ENCODE assay signal across 8 cellular contexts in the genomic region with DNA sequence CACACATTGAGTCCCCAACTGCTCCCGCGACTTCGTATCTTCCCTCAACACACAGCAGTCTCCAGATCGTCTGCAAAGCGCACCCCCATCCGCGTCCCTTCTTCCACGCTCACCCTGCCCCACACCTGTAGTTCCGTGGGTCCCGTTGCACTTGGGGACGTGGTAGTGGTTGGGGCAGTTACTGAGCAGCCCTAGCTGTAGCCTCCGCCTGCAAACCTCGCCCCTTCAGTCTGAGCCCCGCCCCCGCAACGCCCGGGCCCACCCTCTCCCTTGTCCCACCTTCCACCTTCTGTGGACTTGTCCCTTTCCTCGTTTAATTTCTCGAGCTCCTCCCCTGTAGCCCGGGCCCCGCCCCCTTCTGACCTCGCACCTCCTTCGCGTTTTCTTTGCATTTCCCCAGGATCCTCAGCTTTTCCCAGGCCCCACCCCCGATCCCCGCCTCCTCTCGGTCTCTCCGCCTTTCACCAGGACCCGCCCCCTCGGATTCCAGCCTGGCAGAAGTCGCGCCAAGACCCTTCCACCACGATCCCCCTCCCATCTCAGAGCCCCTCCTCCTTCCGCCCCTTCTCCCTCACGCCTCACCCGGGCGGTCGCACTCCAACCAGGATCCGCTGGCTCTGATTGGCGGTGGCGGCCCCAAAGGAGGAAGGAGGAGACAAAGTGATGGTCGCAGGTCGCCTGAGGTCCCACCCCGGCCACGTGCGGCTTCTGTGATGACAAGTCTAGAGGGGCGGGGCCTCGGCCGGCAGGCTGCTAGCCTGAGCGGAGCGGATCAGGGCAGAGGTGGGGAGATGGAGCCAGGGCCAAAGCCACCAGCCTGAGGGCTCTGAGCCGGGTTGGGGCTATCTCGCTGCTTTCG. TPM values are rescaled to one million over a fixed set of nuclear protein-coding genes. Genes with fewer than 3 reads are reported as not detected.
DNase-seq lines count a peak whose midpoint lies in the region; ATAC-seq and TF ChIP-seq lines count a peak whose summit lies in the region.

A gene with protein sequence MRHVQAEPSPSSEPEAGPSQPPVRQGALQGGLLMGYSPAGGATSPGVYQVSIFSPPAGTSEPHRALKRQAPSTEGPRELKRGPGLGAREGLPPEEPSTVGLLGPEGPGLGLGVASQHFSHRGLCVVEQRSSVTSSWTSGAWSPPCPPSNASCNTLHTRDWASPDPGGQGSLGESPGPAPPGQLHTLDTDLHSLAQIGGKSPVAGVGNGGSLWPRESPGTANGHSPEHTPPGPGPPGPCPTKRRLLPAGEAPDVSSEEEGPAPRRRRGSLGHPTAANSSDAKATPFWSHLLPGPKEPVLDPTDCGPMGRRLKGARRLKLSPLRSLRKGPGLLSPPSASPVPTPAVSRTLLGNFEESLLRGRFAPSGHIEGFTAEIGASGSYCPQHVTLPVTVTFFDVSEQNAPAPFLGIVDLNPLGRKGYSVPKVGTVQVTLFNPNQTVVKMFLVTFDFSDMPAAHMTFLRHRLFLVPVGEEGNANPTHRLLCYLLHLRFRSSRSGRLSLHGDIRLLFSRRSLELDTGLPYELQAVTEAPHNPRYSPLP (minus strand): TSS at position 183 of the 859 bp plus-strand sequence. CDS start 7,588 bp downstream, outside the sequence.

- H3K27me3 Mint-ChIP-seq in T-helper 1 cell treated with Interleukin-12 subunit alpha and Interleukin-12 subunit beta and Interleukin-4 antibody, amounts not matched to agents 30 μg/mL and 1 μg/mL, for 36 hours (ENCODE audit: low read depth): no peaks in the 10 kb centered on the region

- H3K27ac ChIP-seq in left ventricle myocardium inferior (replicated peaks) (peak within 1 kb of the TSS; percentile 95), prostate gland (peak within 1 kb of the TSS; percentile 87 to 89), urinary bladder (ENCODE audit: low read depth) (peak within 1 kb of the TSS; percentile 81)

- H3K4me1 ChIP-seq in left ventricle myocardium inferior: peaks cover 58% of the 10 kb centered on the region
- H3K4me1 ChIP-seq in prostate gland (replicated peaks): peaks cover 15% of the 10 kb centered on the region
- H3K4me1 ChIP-seq in urinary bladder (ENCODE audit: insufficient read depth): no peaks in the 10 kb centered on the region

- H3K4me3 Mint-ChIP-seq in T-helper 1 cell treated with Interleukin-12 subunit alpha and Interleukin-12 subunit beta and Interleukin-4 antibody, amounts not matched to agents 30 μg/mL and 1 μg/mL, for 36 hours: peak within 1 kb of the TSS; percentile 99

- H3K27ac Mint-ChIP-seq in T-helper 1 cell treated with Interleukin-12 subunit alpha and Interleukin-12 subunit beta and Interleukin-4 antibody, amounts not matched to agents 30 μg/mL and 1 μg/mL, for 36 hours: peak within 1 kb of the TSS; percentile 95

- peaks cover 4% of the 10 kb centered on the region for H3K36me3 Mint-ChIP-seq in T-helper 1 cell treated with Interleukin-12 subunit alpha and Interleukin-12 subunit beta and Interleukin-4 antibody, amounts not matched to agents 30 μg/mL and 1 μg/mL, for 36 hours (ENCODE audit: low read depth)

- peaks cover 47% of the 10 kb centered on the region for H3K4me1 Mint-ChIP-seq in T-helper 1 cell treated with Interleukin-12 subunit alpha and Interleukin-12 subunit beta and Interleukin-4 antibody, amounts not matched to agents 30 μg/mL and 1 μg/mL, for 36 hours (ENCODE audit: low read depth)

- H3K9me3 ChIP-seq in left ventricle myocardium inferior (replicated peaks): no peaks in the 10 kb centered on the region
- H3K9me3 ChIP-seq in prostate gland: no peaks in the 10 kb centered on the region

- 1% methylated on average over 54 of the region's 54 CpGs for WGBS in prostate gland
- WGBS in urinary bladder: under 1% methylated on average over 54 of the region's 54 CpGs

- peak; percentile 94 for TF ChIP-seq POLR2A in prostate gland (IDR thresholded peaks at IDR 0.05)

- in situ Hi-C loops in GM13977 (cut with MboI; ENCODE audit: low pct_unique_long_range_greater_than_20kb, low sequenced_read_pairs, unreplicated experiment): no loop called here

- intact Hi-C loops in left ventricle myocardium inferior (cut with micrococcal nuclease): loop anchor here (5.0 to 10.0 kb wide), 3 partner anchors 46 to 361 kb away; a partner anchor contains a TSS
- intact Hi-C loops in prostate gland (cut with DNase I): loop anchor here (2.0 to 10.0 kb wide), 5 partner anchors 49 to 619 kb away; a partner anchor contains a TSS

- H3K4me3 ChIP-seq in left ventricle myocardium inferior (peak within 1 kb of the TSS; percentile 74), prostate gland (peak within 1 kb of the TSS; percentile 45 to 49), urinary bladder (ENCODE audit: low read depth, low read length) (peak within 1 kb of the TSS; percentile 42)

- H3K36me3 ChIP-seq in left ventricle myocardium inferior (no peaks in the 10 kb centered on the region), prostate gland (no peaks in the 10 kb centered on the region), urinary bladder (ENCODE audit: insufficient read depth) (no peaks in the 10 kb centered on the region)

- H3K9me3 Mint-ChIP-seq in T-helper 1 cell treated with Interleukin-12 subunit alpha and Interleukin-12 subunit beta and Interleukin-4 antibody, amounts not matched to agents 30 μg/mL and 1 μg/mL, for 36 hours: no peaks in the 10 kb centered on the region

- no peak for TF ChIP-seq CTCF in GM13977 (IDR thresholded peaks at IDR 0.05; ENCODE audit: extremely low read depth, insufficient read depth, missing control alignments)
- no peak for TF ChIP-seq CTCF in left ventricle myocardium inferior (IDR thresholded peaks at IDR 0.05; ENCODE audit: borderline replicate concordance)
- TF ChIP-seq CTCF in prostate gland (IDR thresholded peaks at IDR 0.05): no peak

- ATAC-seq in HG02884 (IDR thresholded peaks at IDR 0.05; ENCODE audit: unreplicated experiment): peak; percentile 51

- H3K27me3 ChIP-seq in left ventricle myocardium inferior (ENCODE audit: low read depth): no peaks in the 10 kb centered on the region
- H3K27me3 ChIP-seq in prostate gland (replicated peaks; ENCODE audit: insufficient read depth): no peaks in the 10 kb centered on the region

- DNase-seq in GM13977 (ENCODE audit: low spot score): peak; percentile 91
- DNase-seq in NCI-H1694 (lab: John Stamatoyannopoulos, UW): peak; percentile 89
- peak in 54 of 56 donors; percentile 51 to 97 (median 85) for DNase-seq in amygdala (lab: John Stamatoyannopoulos, UW)
- peak; percentile 97 for DNase-seq in left ventricle myocardium inferior
- peak; percentile 97 for DNase-seq in prostate gland (ENCODE audit: low spot score)

RNA-seq across cellular contexts. Expression of the gene that starts here (rescaled TPM):
- total RNA-seq in left ventricle myocardium inferior (17.0 TPM), prostate gland (10 to 100 TPM; 15.9 to 21.3 TPM), urinary bladder (6.0 TPM)
- polyA plus RNA-seq in urinary bladder: 18.7 TPM

Comparison
In these comparisons a context has a peak if more than half of its experiments do, and no peak if none do; other contexts are left out.
1. Peak in every context shown above with its lines: DNase-seq, ATAC-seq, H3K4me3 ChIP-seq and H3K27ac ChIP-seq.